Comparison of ENCODE assay signal across 10 cellular contexts in genomic region chr6:148701393-148701774, GRCh38. TPM values are rescaled to one million over a fixed set of nuclear protein-coding genes. Genes with fewer than 3 reads are reported as not detected.
DNase-seq lines count a peak whose midpoint lies in the region; ATAC-seq, FAIRE-seq and TF ChIP-seq lines count a peak whose summit lies in the region.
"Had no signal": no experiment of that assay in that cellular context is flagged by ENCODE, and none has a peak within 500 bp of the region (broad histone marks: within the 10 kb centered on the region; RNA-seq: fewer than 3 reads in every experiment).

No MANE protein-coding gene starts in this region.

- TF ChIP-seq RAD21 in GM12878 (IDR thresholded peaks at IDR 0.05; ENCODE audit: insufficient read depth, low read depth, low read length): no peak

- peak; percentile 3; the same call in 1 of the 3 replicates for ATAC-seq in DND-41 (ENCODE audit: insufficient read depth, low read depth)
- peak; percentile 11 for ATAC-seq in HG02571 (IDR thresholded peaks at IDR 0.05; ENCODE audit: unreplicated experiment)
- ATAC-seq in GM12878: peak; percentile 49
- no peak for ATAC-seq in HG02678 (IDR thresholded peaks at IDR 0.05; ENCODE audit: unreplicated experiment)
- ATAC-seq in HG02970 (IDR thresholded peaks at IDR 0.05; ENCODE audit: low FRiP score, unreplicated experiment): no peak

- DNase-seq in DND-41 (no peak), GM12878 (ENCODE audit: low read depth, low spot score) (no peak), osteocyte (ENCODE audit: extremely low spot score, unreplicated experiment) (no peak), NCI-H748 (lab: John Stamatoyannopoulos, UW; ENCODE audit: unreplicated experiment) (no peak)
- DNase-seq in stimulated activated CD4-positive, alpha-beta T cell treated with anti-CD3 and anti-CD28 coated beads, Interleukin-1b, Interleukin-23, amount 100 ng/mL, for 48 hours: no peak
- DNase-seq: testis had no signal

- H3K4me2 ChIP-seq in DND-41 (ENCODE audit: insufficient read depth, low read length) (peak overlapping the region; percentile 92), GM12878 (ENCODE audit: control insufficient read depth, insufficient read depth) (peak overlapping the region; percentile 83)

- peak overlapping the region in 1 of 2 experiments; percentile 62; a peak in 2 of 4 replicates for H3K4me3 ChIP-seq in DND-41 (ENCODE audit: low read depth in 1 of 2, low read length in 2 of 2)
- H3K4me3 ChIP-seq in GM12878: 0 out of 2 replicates have a peak overlapping the region, but pooled peaks have one; percentile 46

- CTCF ChIA-PET in GM12878 (lab: Yijun Ruan, JAX): interaction anchor here (1.0 to 2.2 kb wide), 4 partner anchors 11 to 124 kb away, joined by 3 to 12 read pairs (median 6); no protein-coding TSS in a partner anchor

- SMC1A ChIA-PET in GM12878 (lab: Charles Lee; ENCODE audit: uncharacterized antibody, unreplicated experiment): interaction anchor here (1.0 to 4.6 kb wide), 3 partner anchors 18 to 128 kb away, joined by 3 to 21 read pairs (median 3); no protein-coding TSS in a partner anchor

- peak overlapping the region; percentile 93 for H2AFZ ChIP-seq in DND-41 (ENCODE audit: low read depth, low read length)
- H2AFZ ChIP-seq in GM12878 (ENCODE audit: control insufficient read depth, low read depth, low read length): peak overlapping the region; percentile 75

- WGBS in GM12878 (ENCODE audit: insufficient coverage, insufficient replicate concordance, low lambda C conversion rate, missing lambda C conversion rate): 22% methylated on average over 3 of the region's 3 CpGs

- H3K9ac ChIP-seq in DND-41 (ENCODE audit: low read depth, low read length) (peak overlapping the region; percentile 56; the same call in 1 of the 2 replicates), GM12878 (ENCODE audit: control insufficient read depth, insufficient read depth, low read length) (no peak overlapping the region)

- TF ChIP-seq POLR2A in GM12878 (IDR thresholded peaks at IDR 0.05; ENCODE audit: low read depth, low read length): no peak

- H3K9me3 Mint-ChIP-seq in osteocyte (ENCODE audit: unreplicated experiment): peaks cover 12% of the 10 kb centered on the region

- peak overlapping the region; percentile 0 for H3K27ac Mint-ChIP-seq in osteocyte (ENCODE audit: unreplicated experiment)

- no peaks in the 10 kb centered on the region for H3K36me3 Mint-ChIP-seq in osteocyte (ENCODE audit: unreplicated experiment)

- in situ Hi-C loops in GM12878 (cut with MboI): no loop called here

- RAD21 ChIA-PET in GM12878 (lab: Charles Lee; ENCODE audit: unreplicated experiment): interaction anchor here (1.3 to 2.6 kb wide), 5 partner anchors 23 to 123 kb away, joined by 3 to 18 read pairs (median 6); no protein-coding TSS in a partner anchor

- POLR2A ChIA-PET in GM12878 (lab: Charles Lee): no interaction called here

- H3K4me3 Mint-ChIP-seq in osteocyte (ENCODE audit: unreplicated experiment): peak overlapping the region; percentile 61

- H4K20me1 ChIP-seq in DND-41 (ENCODE audit: insufficient read depth, low read length): no peaks in the 10 kb centered on the region
- H4K20me1 ChIP-seq in GM12878 (ENCODE audit: control insufficient read depth, insufficient read depth): no peaks in the 10 kb centered on the region

- intact Hi-C loops in GM12878 (cut with micrococcal nuclease; ENCODE audit: unreplicated experiment): loop anchor here (5.0 kb wide), 2 partner anchors 124 to 139 kb away; no protein-coding TSS in a partner anchor

- H3K79me2 ChIP-seq in DND-41 (ENCODE audit: insufficient read depth, low read length) (no peaks in the 10 kb centered on the region), GM12878 (ENCODE audit: control insufficient read depth, insufficient read depth, low read length) (no peaks in the 10 kb centered on the region)

- BruUV-seq in GM12878 (replicated peaks; lab: Mats Ljungman, UMichigan): no TSS peak

- no peak for TF ChIP-seq EP300 in GM12878 (IDR thresholded peaks at IDR 0.05; ENCODE audit: borderline replicate concordance in 1 of 2, control insufficient read depth in 1 of 2, low read depth in 2 of 2, low read length in 2 of 2)

- H3K27me3 ChIP-seq in DND-41 (ENCODE audit: insufficient read depth, low read length, poor library complexity): no peaks in the 10 kb centered on the region
- H3K27me3 ChIP-seq in GM12878 (replicated peaks in 1 of 2; ENCODE audit: control insufficient read depth in 2 of 2, insufficient read depth in 2 of 2, low read length in 1 of 2): no peaks in the 10 kb centered on the region
- H3K27me3 ChIP-seq: testis had no signal

- H3K4me1 ChIP-seq in DND-41 (ENCODE audit: insufficient read depth, low read length): peaks cover 22% of the 10 kb centered on the region
- 0 out of 2 replicates have a peak, but pooled peaks cover 3% of the 10 kb centered on the region for H3K4me1 ChIP-seq in GM12878 (ENCODE audit: control insufficient read depth, insufficient read depth, low read length)

- no peak for TF ChIP-seq CTCF in DND-41 (IDR thresholded peaks at IDR 0.05; ENCODE audit: borderline replicate concordance, extremely low read depth, low read length, poor library complexity, severe bottlenecking)
- no peak for TF ChIP-seq CTCF in GM12878 (IDR thresholded peaks at IDR 0.05 in 2 of 3, conservative IDR thresholded peaks at IDR 0.05 in 1 of 3; ENCODE audit: control insufficient read depth in 2 of 3, extremely low read depth in 1 of 3, insufficient read depth in 1 of 3, low read depth in 3 of 3, low read length in 3 of 3)
- TF ChIP-seq CTCF in osteocyte (IDR thresholded peaks at IDR 0.05): no peak

- H3K9me3 ChIP-seq in DND-41 (ENCODE audit: insufficient read depth, low read length, severe bottlenecking) (no peaks in the 10 kb centered on the region), GM12878 (replicated peaks; ENCODE audit: control insufficient read depth, insufficient read depth, low read length) (no peaks in the 10 kb centered on the region; the same call in 1 of the 3 replicates)
- H3K9me3 ChIP-seq: testis had no signal

- H3K4me1 Mint-ChIP-seq in osteocyte (ENCODE audit: unreplicated experiment): peaks cover 16% of the 10 kb centered on the region

- no peaks in the 10 kb centered on the region for H3K27me3 Mint-ChIP-seq in osteocyte (ENCODE audit: unreplicated experiment)

- H3K27ac ChIP-seq in DND-41 (ENCODE audit: low read length): peak overlapping the region; percentile 71; the same call in 1 of the 2 replicates
- no peak overlapping the region for H3K27ac ChIP-seq in GM12878 (ENCODE audit: control insufficient read depth, insufficient read depth)
- H3K27ac ChIP-seq: RWPE1, testis had no signal

- FAIRE-seq in GM12878 (lab: Jason Lieb, UNC): no peak

- no peaks in the 10 kb centered on the region for H3K36me3 ChIP-seq in DND-41 (ENCODE audit: insufficient read depth, low read length)
- no peaks in the 10 kb centered on the region for H3K36me3 ChIP-seq in GM12878 (ENCODE audit: control insufficient read depth in 2 of 2, insufficient read depth in 2 of 2, low read length in 1 of 2)

TF ChIP-seq in GM12878, 131 proteins besides CTCF, POLR2A, EP300 and RAD21 (continues in another document):
- TF ChIP-seq MYB (IDR thresholded peaks at IDR 0.05; ENCODE audit: borderline replicate concordance, low read depth, low read length): no peak
- no peak for TF ChIP-seq YY1 (IDR thresholded peaks at IDR 0.05; ENCODE audit: low read depth, low read length)
- no peak for TF ChIP-seq POLR2AphosphoS5 (IDR thresholded peaks at IDR 0.05; ENCODE audit: low read length)
- TF ChIP-seq ATF7 (IDR thresholded peaks at IDR 0.05; ENCODE audit: low read depth): no peak
- no peak for TF ChIP-seq LARP7 (IDR thresholded peaks at IDR 0.05)
- no peak for TF ChIP-seq CEBPZ (IDR thresholded peaks at IDR 0.05; ENCODE audit: low read depth, low read length)
- TF ChIP-seq BMI1 (IDR thresholded peaks at IDR 0.05; ENCODE audit: borderline replicate concordance): no peak

RNA-seq across cellular contexts. Expression of gene UST, which starts 45.4 kb away (rescaled TPM):
- total RNA-seq in GM12878 (2013; cell fraction: nucleolus; rRNA removed): 88.0 and 95.1 TPM in 2 replicates
- 1.6 and 2.1 TPM in 2 replicates for total RNA-seq in GM12878 (2014; rRNA removed)
- total RNA-seq in GM12878 (2014; rRNA removed; fragmentation: Illumina TruSeq; extraction: Trizol): 2.1 and 2.7 TPM in 2 replicates
- total RNA-seq in GM12878 (2021): 2.2 and 2.4 TPM in 2 replicates
- 6.3 TPM for polyA plus RNA-seq in GM12878 (2011; ENCODE audit: low read depth)
- polyA plus RNA-seq in GM12878 (2011; rRNA removed): 43.3 and 58.0 TPM in 2 replicates
- polyA plus RNA-seq in GM12878 (2011; cell fraction: cytosol; rRNA removed): 25.8 and 30.4 TPM in 2 replicates
- 23.1 and 29.5 TPM in 2 replicates for polyA plus RNA-seq in GM12878 (2011; cell fraction: nucleus; rRNA removed)
- polyA plus RNA-seq in GM12878 (2012): 2.6 and 4.9 TPM in 2 replicates
- polyA plus RNA-seq in GM12878 (2014; fragmentation: Illumina TruSeq; extraction: Trizol): 2.4 and 3.8 TPM in 2 replicates
- 1 to 10 TPM; 3.6 to 3.7 TPM for polyA plus RNA-seq in GM12878 (2014; fragmentation: Nextera tagmentation; extraction: Ambion mirVana)
- 1.4 and 1.8 TPM in 2 replicates for polyA plus RNA-seq in GM12878 (2014; rRNA removed)
- polyA plus RNA-seq in GM12878 (2016; fragmentation: Nextera tagmentation; extraction: Ambion mirVana): 1 to 10 TPM in 1 of 2 experiments, under 1 TPM in 1; 0.74 to 1.7 TPM
- 38.6 and 38.8 TPM in 2 replicates for polyA minus RNA-seq in GM12878 (2011; rRNA and poly(A)+ RNA removed)
- polyA minus RNA-seq in GM12878 (2011; cell fraction: cytosol; rRNA and poly(A)+ RNA removed): 14.5 and 17.2 TPM in 2 replicates
- 27.8 and 36.4 TPM in 2 replicates for polyA minus RNA-seq in GM12878 (2011; cell fraction: nucleus; rRNA and poly(A)+ RNA removed)
- 15.7 and 16.1 TPM in 2 replicates for total RNA-seq in osteocyte

Comparison
In these comparisons a context has a peak if more than half of its experiments do, and no peak if none do; other contexts are left out.
1. ATAC-seq: peak in DND-41 (single experiment), HG02571 (single experiment) and GM12878 (single experiment); none in HG02678 (single experiment) and HG02970 (single experiment).